Comparison of ENCODE assay signal across 4 cellular contexts in the genomic region with DNA sequence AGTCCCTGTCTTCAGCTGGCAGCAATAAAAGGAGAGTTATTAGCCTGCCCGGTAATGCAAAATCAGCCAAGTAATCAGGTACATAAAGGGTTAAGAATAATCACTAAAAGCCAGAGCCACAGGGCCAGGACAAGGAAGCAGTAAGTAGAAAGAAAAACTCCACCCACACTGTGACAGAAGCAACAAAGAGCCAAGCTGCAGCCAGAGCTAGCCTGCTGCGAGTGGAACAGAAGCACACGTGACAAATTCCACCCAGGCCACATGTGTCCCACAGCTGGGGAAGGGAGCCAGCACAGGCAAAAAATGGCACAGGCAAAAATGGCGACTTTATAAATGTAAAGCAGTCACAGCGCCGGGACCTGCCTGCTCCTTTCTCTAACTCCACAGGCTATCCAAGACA. TPM values are rescaled to one million over a fixed set of nuclear protein-coding genes. Genes with fewer than 3 reads are reported as not detected.
"Had no signal": no experiment of that assay in that cellular context is flagged by ENCODE, and none has a peak within 500 bp of the region (broad histone marks: within the 10 kb centered on the region; RNA-seq: fewer than 3 reads in every experiment).

No MANE protein-coding gene starts in this region.

RNA-seq across cellular contexts. Expression of gene BPY2, which starts 39.3 kb away (rescaled TPM):
- total RNA-seq: LHCN-M2, M059J, MCF 10A, NCI-H460 had no signal
